ENCODE assay signal across 8 cellular contexts in the genomic region with DNA sequence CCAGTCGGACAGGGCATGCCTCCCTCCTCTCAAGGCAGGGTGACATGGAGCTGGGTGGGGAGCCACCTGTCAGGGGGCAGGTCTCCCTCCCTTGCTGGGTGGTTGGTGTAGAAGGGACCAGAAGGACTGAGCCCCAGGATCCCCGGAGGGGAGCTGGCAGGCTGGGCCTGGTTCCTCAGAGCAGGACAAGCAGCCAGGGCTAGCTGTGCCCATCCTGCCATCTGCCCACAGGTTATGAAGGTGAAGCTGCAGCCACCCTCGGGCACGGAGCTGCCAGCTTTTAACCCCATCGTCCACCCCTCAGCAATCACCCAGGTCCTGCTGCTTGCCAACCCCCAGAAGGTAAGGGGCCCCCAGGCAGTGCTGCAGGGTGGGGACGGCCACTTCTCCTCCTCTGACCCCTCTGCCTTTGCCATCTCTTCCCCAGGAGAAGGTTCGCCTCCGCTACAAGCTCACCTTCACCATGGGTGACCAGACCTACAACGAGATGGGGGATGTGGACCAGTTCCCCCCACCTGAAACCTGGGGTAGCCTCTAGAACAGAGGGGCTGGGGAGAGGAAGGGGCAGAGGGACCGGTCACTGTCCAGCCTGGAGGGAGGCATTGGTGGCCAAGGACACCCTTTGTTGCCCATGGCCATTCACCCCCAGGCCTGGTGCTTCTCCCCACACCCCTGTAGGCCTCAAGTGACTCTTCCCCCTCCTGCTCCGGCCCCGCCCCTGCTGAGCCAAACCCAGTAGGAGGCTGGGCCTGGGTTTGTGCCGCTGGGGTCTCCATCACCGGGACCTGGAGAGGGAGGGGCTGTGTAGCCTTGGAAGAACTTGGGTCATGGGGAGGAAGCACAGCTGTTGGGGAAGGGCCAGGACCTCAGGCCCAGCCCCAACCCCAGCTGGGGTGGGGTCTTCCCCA. TPM values are rescaled to one million over a fixed set of nuclear protein-coding genes. Genes with fewer than 3 reads are reported as not detected.
DNase-seq lines count a peak whose midpoint lies in the region; ATAC-seq and TF ChIP-seq lines count a peak whose summit lies in the region.

No MANE protein-coding gene starts in this region.

- H3K27ac Mint-ChIP-seq in Calu3 (ENCODE audit: unreplicated experiment) (no peak overlapping the region), nephron (peak overlapping the region; percentile 99 to 100 (median 99)), chondrocyte (ENCODE audit: unreplicated experiment) (no peak overlapping the region)
- peak overlapping the region; percentile 93 to 95 for H3K27ac Mint-ChIP-seq in activated naive CD4-positive, alpha-beta T cell treated with anti-CD3 and anti-CD28 coated beads, Interleukin-2, amount 50 U/mL, for 72 hours

- no peaks in the 10 kb centered on the region for H3K9me3 Mint-ChIP-seq in Calu3 (ENCODE audit: low read depth, unreplicated experiment)
- no peaks in the 10 kb centered on the region for H3K9me3 Mint-ChIP-seq in activated naive CD4-positive, alpha-beta T cell treated with anti-CD3 and anti-CD28 coated beads, Interleukin-2, amount 50 U/mL, for 72 hours
- no peaks in the 10 kb centered on the region for H3K9me3 Mint-ChIP-seq in nephron
- no peaks in the 10 kb centered on the region for H3K9me3 Mint-ChIP-seq in chondrocyte (ENCODE audit: low read depth)

- H3K36me3 Mint-ChIP-seq in Calu3 (ENCODE audit: insufficient read depth, unreplicated experiment) (peaks cover 35% of the 10 kb centered on the region), nephron (ENCODE audit: low read depth) (no peaks in the 10 kb centered on the region), chondrocyte (ENCODE audit: low read depth) (no peaks in the 10 kb centered on the region)
- no peaks in the 10 kb centered on the region for H3K36me3 Mint-ChIP-seq in activated naive CD4-positive, alpha-beta T cell treated with anti-CD3 and anti-CD28 coated beads, Interleukin-2, amount 50 U/mL, for 72 hours

- no peak for TF ChIP-seq CTCF in Calu3 (IDR thresholded peaks at IDR 0.05; ENCODE audit: unreplicated experiment)
- TF ChIP-seq CTCF in nephron (IDR thresholded peaks at IDR 0.05; ENCODE audit: unreplicated experiment in 3 of 3) = no peak
- TF ChIP-seq CTCF in chondrocyte (IDR thresholded peaks at IDR 0.05) = no peak

- DNase-seq in Calu3 (no peak), chondrocyte (ENCODE audit: low spot score) (no peak), T-helper 9 cell (no peak)
- no peak for DNase-seq in activated naive CD4-positive, alpha-beta T cell treated with anti-CD3 and anti-CD28 coated beads, Interleukin-2, amount 50 U/mL, for 72 hours (ENCODE audit: low spot score in 2 of 2)

- TSS peak; percentile 13 for BruUV-seq in Calu3 (replicated peaks; lab: Mats Ljungman, UMichigan)

- intact Hi-C loops in Calu3 (cut with micrococcal nuclease; ENCODE audit: unreplicated experiment) = no loop called here

- no peaks in the 10 kb centered on the region for H3K27me3 Mint-ChIP-seq in Calu3 (ENCODE audit: unreplicated experiment)
- H3K27me3 Mint-ChIP-seq in nephron (ENCODE audit: low read depth) = no peaks in the 10 kb centered on the region
- H3K27me3 Mint-ChIP-seq in chondrocyte (ENCODE audit: low read depth) = no peaks in the 10 kb centered on the region

- CTCF ChIA-PET in Calu3 (lab: Charles Lee) = interaction anchor here (3.8 kb wide), 1 partner anchor 11 kb away, joined by 18 read pairs; no protein-coding TSS in a partner anchor

- H3K4me3 Mint-ChIP-seq in Calu3 (ENCODE audit: low read depth, unreplicated experiment) (no peak overlapping the region), nephron (no peak overlapping the region), chondrocyte (ENCODE audit: unreplicated experiment) (no peak overlapping the region)

- ATAC-seq in HG02852 (IDR thresholded peaks at IDR 0.05; ENCODE audit: unreplicated experiment) (peak; percentile 6), GM21825 (IDR thresholded peaks at IDR 0.05; ENCODE audit: unreplicated experiment) (no peak), GM19328 (IDR thresholded peaks at IDR 0.05; ENCODE audit: unreplicated experiment) (no peak)
- ATAC-seq in activated naive CD4-positive, alpha-beta T cell treated with anti-CD3 and anti-CD28 coated beads, Interleukin-2, amount 50 U/mL, for 72 hours = no peak

- no peaks in the 10 kb centered on the region for H3K4me1 Mint-ChIP-seq in Calu3 (ENCODE audit: low read depth, unreplicated experiment)
- peaks cover 45% of the 10 kb centered on the region for H3K4me1 Mint-ChIP-seq in nephron
- H3K4me1 Mint-ChIP-seq in chondrocyte (ENCODE audit: low read depth) = peaks cover 28% of the 10 kb centered on the region

RNA-seq across cellular contexts. Expression of a gene that starts 7.0 kb away (rescaled TPM):
- total RNA-seq in Calu3 (2022) (13.0 and 17.6 TPM in 2 replicates), chondrocyte (1.6 to 2.7 TPM (median 2.4 TPM) in 3 replicates)
- 10 to 100 TPM; 82.9 to 98.5 TPM for total RNA-seq in activated naive CD4-positive, alpha-beta T cell treated with anti-CD3 and anti-CD28 coated beads, Interleukin-2, amount 50 U/mL, for 72 hours

RNA-seq across cellular contexts. Expression of a gene that starts 23.8 kb away (rescaled TPM):
- total RNA-seq in Calu3 (2022) (89.8 and 95.3 TPM in 2 replicates), chondrocyte (32.0 to 35.9 TPM (median 34.8 TPM) in 3 replicates)
- total RNA-seq in activated naive CD4-positive, alpha-beta T cell treated with anti-CD3 and anti-CD28 coated beads, Interleukin-2, amount 50 U/mL, for 72 hours = 10 to 100 TPM; 68.8 to 83.9 TPM

RNA-seq across cellular contexts. Expression of a gene that starts 26.1 kb away (rescaled TPM):
- total RNA-seq in Calu3 (2022) (18.4 and 21.4 TPM in 2 replicates), chondrocyte (14.8 to 17.2 TPM (median 15.2 TPM) in 3 replicates)
- 10 to 100 TPM; 34.5 to 38.2 TPM for total RNA-seq in activated naive CD4-positive, alpha-beta T cell treated with anti-CD3 and anti-CD28 coated beads, Interleukin-2, amount 50 U/mL, for 72 hours

RNA-seq across cellular contexts. Expression of a gene that starts 43.0 kb away (rescaled TPM):
- total RNA-seq in Calu3 (2022) = 61.4 and 72.3 TPM in 2 replicates
- 100 to 1,000 TPM; 362 to 981 TPM for total RNA-seq in activated naive CD4-positive, alpha-beta T cell treated with anti-CD3 and anti-CD28 coated beads, Interleukin-2, amount 50 U/mL, for 72 hours
- 1,066 to 2,807 TPM (median 2,760 TPM) in 3 replicates for total RNA-seq in chondrocyte

RNA-seq across cellular contexts. Expression of a gene that starts 52.5 kb away (rescaled TPM):
- total RNA-seq in Calu3 (2022) (0.90 and 1.2 TPM in 2 replicates), chondrocyte (not detected in 3 replicates)
- total RNA-seq in activated naive CD4-positive, alpha-beta T cell treated with anti-CD3 and anti-CD28 coated beads, Interleukin-2, amount 50 U/mL, for 72 hours = not detected

Comparison
In these comparisons a context has a peak if more than half of its experiments do, and no peak if none do; other contexts are left out.
1. H3K27ac Mint-ChIP-seq: peak in activated naive CD4-positive, alpha-beta T cell treated with anti-CD3 and anti-CD28 coated beads, Interleukin-2, amount 50 U/mL, for 72 hours (2 of 2) and nephron (3 of 3); none in Calu3 (single experiment) and chondrocyte (single experiment).